ENCODE assay signal across 14 cellular contexts in the genomic region with DNA sequence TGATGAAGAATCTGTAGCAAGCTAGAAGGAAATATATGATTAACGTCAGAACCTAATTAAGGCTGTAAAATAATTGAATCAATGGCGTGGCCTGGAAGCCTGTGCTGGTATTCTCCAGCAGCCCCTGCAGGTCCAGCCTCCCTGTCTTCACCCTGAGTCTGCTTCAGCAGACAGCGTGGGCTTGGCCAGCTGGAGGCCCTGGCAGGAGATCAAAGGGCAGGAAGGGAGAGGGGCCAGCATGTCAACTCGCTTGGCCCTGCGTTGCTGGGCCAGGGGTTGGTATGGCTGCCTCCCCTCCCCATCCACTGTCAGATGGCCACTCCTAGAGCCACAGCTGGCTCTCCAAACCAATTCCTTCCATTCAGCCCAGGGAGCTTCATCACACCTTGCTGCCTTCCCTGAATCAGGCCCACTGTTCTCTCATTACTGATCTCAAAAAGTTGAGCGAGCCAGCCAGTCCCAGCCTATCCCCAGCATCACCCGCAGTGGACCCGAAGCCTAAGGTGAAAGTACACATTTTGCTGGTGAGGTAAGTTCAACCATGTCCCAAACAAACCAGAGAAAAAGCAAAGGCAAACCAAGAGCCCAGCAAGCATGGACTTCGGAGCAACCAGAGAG.
A peak's percentile ranks its signal among the peaks of the same experiment; 100 is the strongest.
DNase-seq lines count a peak whose midpoint lies in the region; ATAC-seq and TF ChIP-seq lines count a peak whose summit lies in the region.
"Had no signal": no experiment of that assay in that cellular context is flagged by ENCODE, and none has a peak within 500 bp of the region (broad histone marks: within the 10 kb centered on the region; RNA-seq: fewer than 3 reads in every experiment).

No MANE protein-coding gene starts in this region.

- intact Hi-C loops in sigmoid colon (cut with DNase I), result no loop called here

- peaks cover 44 to 80% (median 70%) of the 10 kb centered on the region in 10 experiments for H3K4me1 ChIP-seq in BLaER1 treated with 17β-estradiol and CSF1 and Interleukin-3, amounts not matched to agents 10 nM and 100 nM
- peaks cover 0 to 4% (median 0%) of the 10 kb centered on the region in 4 donors for H3K4me1 ChIP-seq in sigmoid colon

- no peak for TF ChIP-seq POLR2A in sigmoid colon (IDR thresholded peaks at IDR 0.05)

- TF ChIP-seq CTCF in neural crest cell (conservative IDR thresholded peaks at IDR 0.05) (no peak), sigmoid colon (IDR thresholded peaks at IDR 0.05) (no peak)

- peaks cover 0 to 32% (median 0%) of the 10 kb centered on the region in 11 experiments; a peak in 6 of 22 replicates for H3K27me3 ChIP-seq in BLaER1 treated with 17β-estradiol and CSF1 and Interleukin-3, amounts not matched to agents 10 nM and 100 nM
- H3K27me3 ChIP-seq in sigmoid colon, result no peaks in the 10 kb centered on the region
- H3K27me3 ChIP-seq: BLaER1 had no signal

- no peaks in the 10 kb centered on the region for H4K20me1 ChIP-seq in BLaER1 treated with 17β-estradiol and CSF1 and Interleukin-3, amounts not matched to agents 10 nM and 100 nM
- H4K20me1 ChIP-seq: BLaER1 had no signal

- no peaks in the 10 kb centered on the region for H3K36me3 ChIP-seq in BLaER1 treated with 17β-estradiol and CSF1 and Interleukin-3, amounts not matched to agents 10 nM and 100 nM
- H3K36me3 ChIP-seq in sigmoid colon, result no peaks in the 10 kb centered on the region
- H3K36me3 ChIP-seq: BLaER1 had no signal

- H3K9me3 Mint-ChIP-seq in neural crest cell, result no peaks in the 10 kb centered on the region

- peaks cover 0 to 8% (median 0%) of the 10 kb centered on the region in 11 experiments; a peak in 4 of 22 replicates for H3K9me3 ChIP-seq in BLaER1 treated with 17β-estradiol and CSF1 and Interleukin-3, amounts not matched to agents 10 nM and 100 nM (replicated peaks in 1 of 11)
- H3K9me3 ChIP-seq in sigmoid colon, result no peaks in the 10 kb centered on the region
- H3K9me3 ChIP-seq: BLaER1 had no signal

- DNase-seq in SK-N-DZ (ENCODE audit: low spot score) (peak; percentile 53), islet precursor cell (peak; percentile 50), neural crest cell (ENCODE audit: low read depth, low spot score) (no peak), sigmoid colon (no peak), SIG-M5 treated with dmso at 0.1 percent for 504 hours (lab: John Stamatoyannopoulos, UW; ENCODE audit: unreplicated experiment) (no peak)
- no peak for DNase-seq in activated CD4-positive, alpha-beta T cell treated with anti-CD3 and anti-CD28 coated beads for 4 hours
- DNase-seq: CD4-positive, CD25-positive, alpha-beta regulatory T cell; DMS79; KG1 had no signal

- H3K9ac ChIP-seq in BLaER1 treated with 17β-estradiol and CSF1 and Interleukin-3, amounts not matched to agents 10 nM and 100 nM, result no peak overlapping the region
- H3K9ac ChIP-seq: BLaER1 had no signal

- H3K27me3 Mint-ChIP-seq in neural crest cell (ENCODE audit: low read depth), result peaks cover 3% of the 10 kb centered on the region

- WGBS in sigmoid colon, 2 donors, result 74 to 81% methylated on average over 9 of the region's 9 CpGs

- no peak overlapping the region for H3K4me3 Mint-ChIP-seq in neural crest cell
- H3K4me3 Mint-ChIP-seq: CD4-positive, CD25-positive, alpha-beta regulatory T cell; IgD-negative memory B cell had no signal

- H3K4me3 ChIP-seq in BLaER1 treated with 17β-estradiol and CSF1 and Interleukin-3, amounts not matched to agents 10 nM and 100 nM, result no peak overlapping the region
- H3K4me3 ChIP-seq in sigmoid colon, result no peak overlapping the region
- H3K4me3 ChIP-seq: BLaER1, GM12878 had no signal

- H3K27ac ChIP-seq in BLaER1 treated with 17β-estradiol and CSF1 and Interleukin-3, amounts not matched to agents 10 nM and 100 nM, result peak overlapping the region in 4 of 11 experiments; percentile 10 to 43 (median 36); a peak in 6 of 22 replicates
- no peak overlapping the region for H3K27ac ChIP-seq in sigmoid colon
- H3K27ac ChIP-seq: BLaER1 had no signal

- H3K4me2 ChIP-seq in BLaER1 treated with 17β-estradiol and CSF1 and Interleukin-3, amounts not matched to agents 10 nM and 100 nM, result peak overlapping the region in 8 of 11 experiments; percentile 7 to 87 (median 70); a peak in 12 of 22 replicates
- H3K4me2 ChIP-seq: BLaER1 had no signal

- H3K36me3 Mint-ChIP-seq in neural crest cell (ENCODE audit: low read depth), result no peaks in the 10 kb centered on the region
- H3K36me3 Mint-ChIP-seq: CD4-positive, CD25-positive, alpha-beta regulatory T cell had no signal

- TF ChIP-seq EP300 in sigmoid colon (IDR thresholded peaks at IDR 0.05), result no peak

- H3K4me1 Mint-ChIP-seq in neural crest cell, result peaks cover 78% of the 10 kb centered on the region
- H3K4me1 Mint-ChIP-seq: CD4-positive, CD25-positive, alpha-beta regulatory T cell; IgD-negative memory B cell had no signal

- no peak for ATAC-seq in GM21381 (IDR thresholded peaks at IDR 0.05; ENCODE audit: unreplicated experiment)
- ATAC-seq: GM12878 had no signal

- H3K27ac Mint-ChIP-seq in neural crest cell (ENCODE audit: unreplicated experiment), result peak overlapping the region; percentile 72
- H3K27ac Mint-ChIP-seq: CD4-positive, CD25-positive, alpha-beta regulatory T cell; IgD-negative memory B cell had no signal

Comparison
In these comparisons a context has a peak if more than half of its experiments do, and no peak if none do; other contexts are left out.
1. DNase-seq: peak in SK-N-DZ (single experiment) and islet precursor cell (single experiment); none in neural crest cell (single experiment), activated CD4-positive, alpha-beta T cell treated with anti-CD3 and anti-CD28 coated beads for 4 hours (0 of 2), sigmoid colon (single experiment) and SIG-M5 treated with dmso at 0.1 percent for 504 hours (single experiment).